1 cellular context compared by ENCODE assay signal in genomic region chr20:31879143-31879987, GRCh38.
A peak's percentile ranks its signal among the peaks of the same experiment; 100 is the strongest.
TF ChIP-seq lines count a peak whose summit lies in the region.

No MANE protein-coding gene starts in this region.

TF ChIP-seq in GM12878, 131 proteins besides CTCF, POLR2A, EP300 and RAD21 (continued from another document and continues in another):
- TF ChIP-seq BCL3 (IDR thresholded peaks at IDR 0.05; ENCODE audit: borderline replicate concordance, insufficient read depth, low read depth, low read length, poor library complexity, severe bottlenecking) (no peak), USF1 (IDR thresholded peaks at IDR 0.05; ENCODE audit: borderline replicate concordance, extremely low read length, insufficient read depth, low read depth, low read length) (peak; percentile 51), SMAD1 (IDR thresholded peaks at IDR 0.05; ENCODE audit: low read depth, partially characterized antibody) (no peak), PML (IDR thresholded peaks at IDR 0.05; ENCODE audit: low read length) (no peak), IRF4 (IDR thresholded peaks at IDR 0.05; ENCODE audit: low read depth, low read length) (no peak), GATAD2B (conservative IDR thresholded peaks at IDR 0.05; ENCODE audit: low read depth) (no peak), E4F1 (IDR thresholded peaks at IDR 0.05; ENCODE audit: borderline replicate concordance, partially characterized antibody) (no peak), E2F8 (IDR thresholded peaks at IDR 0.05; ENCODE audit: low read depth, partially characterized antibody) (no peak), ZNF207 (IDR thresholded peaks at IDR 0.05; ENCODE audit: borderline replicate concordance) (no peak), SMARCA5 (IDR thresholded peaks at IDR 0.05) (0 out of 2 replicates have a peak, but pooled peaks have one; percentile 59), NFXL1 (IDR thresholded peaks at IDR 0.05; ENCODE audit: borderline replicate concordance) (no peak), ZSCAN29 (IDR thresholded peaks at IDR 0.05) (no peak), BCL11A (IDR thresholded peaks at IDR 0.05; ENCODE audit: low read depth, low read length) (no peak), ZNF592 (IDR thresholded peaks at IDR 0.05) (no peak), BHLHE40 (IDR thresholded peaks at IDR 0.05; ENCODE audit: borderline replicate concordance in 1 of 2, low read depth in 2 of 2, low read length in 1 of 2) (peak; percentile 88 to 93), DPF2 (IDR thresholded peaks at IDR 0.05) (no peak), FOXM1 (IDR thresholded peaks at IDR 0.05; ENCODE audit: low read depth, low read length) (no peak), SIX5 (IDR thresholded peaks at IDR 0.05; ENCODE audit: low read depth, low read length, severe bottlenecking) (no peak), HDGF (IDR thresholded peaks at IDR 0.05) (no peak), REST (IDR thresholded peaks at IDR 0.05; ENCODE audit: low read depth, low read length) (no peak), NKRF (conservative IDR thresholded peaks at IDR 0.05) (peak; percentile 81), CBX3 (IDR thresholded peaks at IDR 0.05; ENCODE audit: borderline replicate concordance, low read depth) (no peak), ZBED1 (IDR thresholded peaks at IDR 0.05; ENCODE audit: borderline replicate concordance) (peak; percentile 99), MTA2 (IDR thresholded peaks at IDR 0.05; ENCODE audit: low read depth) (no peak), PAX8 (IDR thresholded peaks at IDR 0.05) (no peak), GABPA (IDR thresholded peaks at IDR 0.05; ENCODE audit: low read depth) (no peak), ZNF274 (IDR thresholded peaks at IDR 0.05; ENCODE audit: insufficient read depth, insufficient read length) (no peak), ZNF217 (IDR thresholded peaks at IDR 0.05) (no peak), NR2C1 (IDR thresholded peaks at IDR 0.05) (no peak), MYB (IDR thresholded peaks at IDR 0.05; ENCODE audit: borderline replicate concordance, low read depth, low read length) (no peak), ZNF687 (IDR thresholded peaks at IDR 0.05) (no peak)
